Comparison of ENCODE assay signal across 14 cellular contexts in the genomic region with DNA sequence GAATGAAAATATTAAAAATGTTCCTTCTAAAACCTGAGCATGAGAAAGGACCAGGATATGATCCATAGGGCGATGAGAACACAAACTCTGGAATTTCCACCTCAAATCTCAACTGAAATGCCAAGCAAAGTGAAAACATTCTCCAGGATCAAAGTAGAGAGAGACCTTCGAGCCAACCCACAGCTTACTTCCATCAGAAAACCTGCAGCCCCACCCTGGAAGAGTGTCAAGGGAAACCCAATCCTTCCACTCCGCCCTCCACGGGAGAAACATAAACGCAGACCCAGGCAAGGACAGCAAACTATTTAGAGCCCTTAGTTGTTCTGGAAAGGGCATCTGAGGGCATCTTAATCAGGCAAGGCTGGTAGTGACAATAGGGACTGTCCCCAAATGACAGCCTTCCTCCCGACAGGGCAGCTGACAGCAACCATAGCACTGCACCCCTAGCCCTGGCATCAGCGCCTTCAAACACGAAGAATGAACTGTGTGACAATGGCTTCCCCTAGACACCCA. TPM values are rescaled to one million over a fixed set of nuclear protein-coding genes. Genes with fewer than 3 reads are reported as not detected.
DNase-seq lines count a peak whose midpoint lies in the region; ATAC-seq, FAIRE-seq and TF ChIP-seq lines count a peak whose summit lies in the region.
"Had no signal": no experiment of that assay in that cellular context is flagged by ENCODE, and none has a peak within 500 bp of the region (broad histone marks: within the 10 kb centered on the region; RNA-seq: fewer than 3 reads in every experiment).

No MANE protein-coding gene starts in this region.

- H3K4me1 Mint-ChIP-seq in HFFc6 (ENCODE audit: low read depth) (peaks cover 51% of the 10 kb centered on the region), memory B cell (peaks cover 35% of the 10 kb centered on the region), type B pancreatic cell (ENCODE audit: unreplicated experiment) (no peaks in the 10 kb centered on the region)

- H3K36me3 Mint-ChIP-seq in HFFc6 (ENCODE audit: low read depth): peaks cover 49% of the 10 kb centered on the region
- peaks cover 39% of the 10 kb centered on the region for H3K36me3 Mint-ChIP-seq in memory B cell
- H3K36me3 Mint-ChIP-seq in type B pancreatic cell: peaks cover 51% of the 10 kb centered on the region

- H3K27ac Mint-ChIP-seq in HFFc6 (peak overlapping the region; percentile 88), memory B cell (peak overlapping the region; percentile 14), type B pancreatic cell (no peak overlapping the region)
- H3K27ac Mint-ChIP-seq: activated T-helper 1 cell treated with anti-CD3 and anti-CD28 coated beads, Interleukin-12 subunit alpha, Interleukin-12 subunit beta, Interleukin-2, Interleukin-4 antibody, amounts not matched to agents 30 ng/mL and 10 ng/mL and 1 ng/mL, durations not matched to agents 14 hours and 24 hours and 36 hours had no signal

- FAIRE-seq in bronchial epithelial cell (lab: Jason Lieb, UNC): no peak
- no peak for FAIRE-seq in D721Med (lab: Jason Lieb, UNC)

- H3K36me3 ChIP-seq in bronchial epithelial cell (ENCODE audit: control insufficient read depth, insufficient read depth, low read length): peaks cover 12% of the 10 kb centered on the region

- peak overlapping the region; percentile 70 for H3K4me3 Mint-ChIP-seq in HFFc6
- no peak overlapping the region for H3K4me3 Mint-ChIP-seq in memory B cell
- no peak overlapping the region for H3K4me3 Mint-ChIP-seq in type B pancreatic cell
- H3K4me3 Mint-ChIP-seq: activated T-helper 1 cell treated with anti-CD3 and anti-CD28 coated beads, Interleukin-12 subunit alpha, Interleukin-12 subunit beta, Interleukin-2, Interleukin-4 antibody, amounts not matched to agents 30 ng/mL and 10 ng/mL and 1 ng/mL, durations not matched to agents 14 hours and 24 hours and 36 hours had no signal

- H3K27me3 Mint-ChIP-seq in HFFc6 (ENCODE audit: insufficient read depth) (no peaks in the 10 kb centered on the region; the same call in none of the 2 replicates), memory B cell (no peaks in the 10 kb centered on the region), type B pancreatic cell (no peaks in the 10 kb centered on the region)

- H3K4me3 ChIP-seq in bronchial epithelial cell (ENCODE audit: low read depth, low read length): no peak overlapping the region
- H3K4me3 ChIP-seq: BLaER1 treated with 17β-estradiol and CSF1 and Interleukin-3, amounts not matched to agents 10 nM and 100 nM; tibial nerve had no signal

- no peaks in the 10 kb centered on the region for H3K9me3 Mint-ChIP-seq in HFFc6
- no peaks in the 10 kb centered on the region for H3K9me3 Mint-ChIP-seq in memory B cell
- no peaks in the 10 kb centered on the region for H3K9me3 Mint-ChIP-seq in type B pancreatic cell
- H3K9me3 Mint-ChIP-seq: activated T-helper 1 cell treated with anti-CD3 and anti-CD28 coated beads, Interleukin-12 subunit alpha, Interleukin-12 subunit beta, Interleukin-2, Interleukin-4 antibody, amounts not matched to agents 30 ng/mL and 10 ng/mL and 1 ng/mL, durations not matched to agents 14 hours and 24 hours and 36 hours had no signal

- no peak for TF ChIP-seq CTCF in HFFc6 (IDR thresholded peaks at IDR 0.05)
- TF ChIP-seq CTCF in bronchial epithelial cell (IDR thresholded peaks at IDR 0.05; ENCODE audit: insufficient read depth, low read length, severe bottlenecking): no peak
- TF ChIP-seq CTCF in type B pancreatic cell (conservative IDR thresholded peaks at IDR 0.05): no peak
- no peak for TF ChIP-seq CTCF in D721Med (IDR thresholded peaks at IDR 0.05; ENCODE audit: insufficient read depth, missing control alignments)

- peak; percentile 38 for ATAC-seq in memory B cell (ENCODE audit: low read depth)

- no peaks in the 10 kb centered on the region for H3K27me3 ChIP-seq in bronchial epithelial cell (ENCODE audit: control insufficient read depth, insufficient read depth, low read length)
- H3K27me3 ChIP-seq: tibial nerve had no signal

- DNase-seq in A172 (ENCODE audit: low spot score) (peak; percentile 69), HFFc6 (peak; percentile 45), bronchial epithelial cell (ENCODE audit: low read depth) (peak; percentile 60), memory B cell (ENCODE audit: low spot score in 2 of 2) (no peak), ecto neural progenitor cell (ENCODE audit: low spot score) (no peak), type B pancreatic cell (ENCODE audit: extremely low spot score, unreplicated experiment) (no peak), D721Med (ENCODE audit: insufficient read length, low spot score) (no peak)
- DNase-seq in stimulated activated CD4-positive, alpha-beta T cell treated with anti-CD3 and anti-CD28 coated beads, Interleukin-12 subunit alpha, Interleukin-12 subunit beta, amount 100 ng/mL, for 4 hours: no peak
- DNase-seq: dermis blood vessel endothelial cell, NCI-H146, nucleus accumbens had no signal

RNA-seq across cellular contexts. Expression of a gene that starts 21.8 kb away (rescaled TPM):
- 26.7 and 30.3 TPM in 2 replicates for total RNA-seq in A172 (2014; rRNA removed; shearing (Covaris generic))
- total RNA-seq in HFFc6 (2021; fragmentation: NEBNext Ultra II Directional; extraction: Animal tissue kit (Norgen Biotek cat#: 25700)): 10 to 100 TPM; 20.2 to 26.4 (median 23.1) TPM
- total RNA-seq in bronchial epithelial cell (36.4 and 70.0 TPM in 2 replicates), type B pancreatic cell (ENCODE audit: low replicate concordance) (24.6 and 28.8 TPM in 2 replicates)

RNA-seq across cellular contexts. Expression of a gene that starts 51.3 kb away (rescaled TPM):
- total RNA-seq in A172 (2014; rRNA removed; shearing (Covaris generic)): not detected in 2 replicates
- total RNA-seq in HFFc6 (2021; fragmentation: NEBNext Ultra II Directional; extraction: Animal tissue kit (Norgen Biotek cat#: 25700)): not detected
- total RNA-seq in bronchial epithelial cell: not detected in 2 replicates
- 2.5 and 2.6 TPM in 2 replicates for total RNA-seq in type B pancreatic cell (ENCODE audit: low replicate concordance)
- total RNA-seq: dermis blood vessel endothelial cell had no signal

Comparison
In these comparisons a context has a peak if more than half of its experiments do, and no peak if none do; other contexts are left out.
1. DNase-seq: peak in A172 (single experiment), HFFc6 (single experiment) and bronchial epithelial cell (single experiment); none in memory B cell (0 of 2), ecto neural progenitor cell (single experiment), stimulated activated CD4-positive, alpha-beta T cell treated with anti-CD3 and anti-CD28 coated beads, Interleukin-12 subunit alpha, Interleukin-12 subunit beta, amount 100 ng/mL, for 4 hours (single experiment), type B pancreatic cell (single experiment) and D721Med (single experiment).